21 cellular contexts compared by ENCODE assay signal in genomic region chr20:4220756-4221155, GRCh38. TPM values are rescaled to one million over a fixed set of nuclear protein-coding genes. Genes with fewer than 3 reads are reported as not detected.
DNase-seq lines count a peak whose midpoint lies in the region; ATAC-seq and TF ChIP-seq lines count a peak whose summit lies in the region.
"Had no signal": no experiment of that assay in that cellular context is flagged by ENCODE, and none has a peak within 500 bp of the region (broad histone marks: within the 10 kb centered on the region; RNA-seq: fewer than 3 reads in every experiment).

No MANE protein-coding gene starts in this region.

- H3K4me1 ChIP-seq in HUES64 (ENCODE audit: insufficient read depth, low read length) (peaks cover 3% of the 10 kb centered on the region; the same call in 1 of the 2 replicates), smooth muscle cell (ENCODE audit: low read depth) (peaks cover 8% of the 10 kb centered on the region)

- WGBS in HUES64, result 84% methylated on average over 6 of the region's 6 CpGs
- 82% methylated on average over 6 of the region's 6 CpGs for WGBS in smooth muscle cell (ENCODE audit: low lambda C conversion rate)

- H3K4me3 ChIP-seq in HUES64 (ENCODE audit: low read length), result peak overlapping the region; percentile 58
- H3K4me3 ChIP-seq in smooth muscle cell, result no peak overlapping the region
- H3K4me3 ChIP-seq: GM12878, thyroid gland had no signal

- peaks cover 5% of the 10 kb centered on the region for H3K4me1 Mint-ChIP-seq in T-helper 2 cell treated with Interferon-gamma antibody and Interleukin-4, amounts not matched to agents 5 μg/mL and 100 μg/mL, for 36 hours (ENCODE audit: low read depth)
- no peaks in the 10 kb centered on the region for H3K4me1 Mint-ChIP-seq in central memory CD8-positive, alpha-beta T cell

- H3K4me2 ChIP-seq in smooth muscle cell, result peak overlapping the region; percentile 85

- H2AFZ ChIP-seq in smooth muscle cell (ENCODE audit: low read depth), result no peak overlapping the region

- H3K36me3 ChIP-seq in HUES64 (ENCODE audit: insufficient read depth, low read length) (no peaks in the 10 kb centered on the region), smooth muscle cell (ENCODE audit: low read depth) (no peaks in the 10 kb centered on the region)
- H3K36me3 ChIP-seq: SJSA1, thyroid gland, WERI-Rb-1 had no signal

- no peaks in the 10 kb centered on the region for H3K79me2 ChIP-seq in smooth muscle cell (ENCODE audit: low read depth)

- H3K9ac ChIP-seq in HUES64 (ENCODE audit: low read depth, low read length), result no peak overlapping the region
- H3K9ac ChIP-seq in smooth muscle cell (ENCODE audit: low read depth), result no peak overlapping the region

- no peak for ATAC-seq in central memory CD8-positive, alpha-beta T cell (replicated peaks; ENCODE audit: extremely low read depth, poor library complexity, severe bottlenecking)
- ATAC-seq in HG03097 (IDR thresholded peaks at IDR 0.05; ENCODE audit: low FRiP score, unreplicated experiment), result no peak

- peaks cover 40% of the 10 kb centered on the region for H3K27me3 Mint-ChIP-seq in T-helper 2 cell treated with Interferon-gamma antibody and Interleukin-4, amounts not matched to agents 5 μg/mL and 100 μg/mL, for 36 hours (ENCODE audit: low read depth)
- H3K27me3 Mint-ChIP-seq in central memory CD8-positive, alpha-beta T cell, result peaks cover 83% of the 10 kb centered on the region

- H3K27ac ChIP-seq in HUES64 (ENCODE audit: low read depth, low read length), result no peak overlapping the region
- H3K27ac ChIP-seq in smooth muscle cell (ENCODE audit: low read depth), result no peak overlapping the region
- H3K27ac ChIP-seq: 22Rv1, HL-60, SJSA1, thyroid gland had no signal

- H3F3A ChIP-seq in smooth muscle cell (ENCODE audit: low read depth), result no peaks in the 10 kb centered on the region

- no peak overlapping the region for H3K27ac Mint-ChIP-seq in T-helper 2 cell treated with Interferon-gamma antibody and Interleukin-4, amounts not matched to agents 5 μg/mL and 100 μg/mL, for 36 hours
- no peak overlapping the region for H3K27ac Mint-ChIP-seq in central memory CD8-positive, alpha-beta T cell (ENCODE audit: low read depth)
- H3K27ac Mint-ChIP-seq: mesothelial cell of epicardium had no signal

- no peak for DNase-seq in T-helper 2 cell treated with Interferon-gamma antibody and Interleukin-4, amounts not matched to agents 5 μg/mL and 100 μg/mL, for 36 hours (ENCODE audit: low spot score)
- DNase-seq in T-helper 2 cell (no peak), smooth muscle cell (lab: John Stamatoyannopoulos, UW; ENCODE audit: unreplicated experiment) (no peak), A172 (ENCODE audit: low spot score) (no peak)
- DNase-seq in central memory CD8-positive, alpha-beta T cell (ENCODE audit: low spot score in 2 of 2), result no peak
- DNase-seq in central memory CD4-positive, alpha-beta T cell, result no peak
- DNase-seq: activated gamma-delta T cell; NK-92 treated with Interleukin-12 subunit alpha and Interleukin-12 subunit beta, amount 100 ng/mL, for 24 hours; stimulated activated naive CD4-positive, alpha-beta T cell treated with Interleukin-2 at 50 U/mL for 16 hours had no signal

- H3K36me3 Mint-ChIP-seq in T-helper 2 cell treated with Interferon-gamma antibody and Interleukin-4, amounts not matched to agents 5 μg/mL and 100 μg/mL, for 36 hours (ENCODE audit: low read depth), result no peaks in the 10 kb centered on the region
- no peaks in the 10 kb centered on the region for H3K36me3 Mint-ChIP-seq in central memory CD8-positive, alpha-beta T cell (ENCODE audit: insufficient read depth)
- H3K36me3 Mint-ChIP-seq: mesothelial cell of epicardium had no signal

- H4K20me1 ChIP-seq in smooth muscle cell (ENCODE audit: low read depth), result no peaks in the 10 kb centered on the region

- H3K4me3 Mint-ChIP-seq in T-helper 2 cell treated with Interferon-gamma antibody and Interleukin-4, amounts not matched to agents 5 μg/mL and 100 μg/mL, for 36 hours, result peak overlapping the region; percentile 37
- peak overlapping the region; percentile 44 for H3K4me3 Mint-ChIP-seq in central memory CD8-positive, alpha-beta T cell

- no peak for TF ChIP-seq CTCF in smooth muscle cell (IDR thresholded peaks at IDR 0.05; ENCODE audit: borderline replicate concordance, insufficient read depth, poor library complexity, severe bottlenecking)

- H3K9me3 ChIP-seq in HUES64 (ENCODE audit: insufficient read depth, low read depth, low read length), result no peaks in the 10 kb centered on the region
- no peaks in the 10 kb centered on the region for H3K9me3 ChIP-seq in smooth muscle cell (replicated peaks; ENCODE audit: low read depth)
- H3K9me3 ChIP-seq: SJSA1, thyroid gland had no signal

- no peaks in the 10 kb centered on the region for H3K9me3 Mint-ChIP-seq in T-helper 2 cell treated with Interferon-gamma antibody and Interleukin-4, amounts not matched to agents 5 μg/mL and 100 μg/mL, for 36 hours
- no peaks in the 10 kb centered on the region for H3K9me3 Mint-ChIP-seq in central memory CD8-positive, alpha-beta T cell
- H3K9me3 Mint-ChIP-seq: mesothelial cell of epicardium, neural crest cell had no signal

- H3K27me3 ChIP-seq in HUES64 (ENCODE audit: insufficient read depth, low read length) (peaks cover 21% of the 10 kb centered on the region), smooth muscle cell (ENCODE audit: low read depth) (no peaks in the 10 kb centered on the region)

RNA-seq across cellular contexts. Expression of gene ADRA1D, which starts 28.3 kb away (rescaled TPM):
- polyA plus RNA-seq in HUES64 (2013, experiment 1 of 2), result 0.10 TPM
- 0.19 TPM for polyA plus RNA-seq in HUES64 (2013, experiment 2 of 2)
- total RNA-seq in smooth muscle cell, result not detected in 2 replicates
- polyA plus RNA-seq in smooth muscle cell, result 0.38 TPM in 1 of 2 replicates, not detected in the other
- total RNA-seq in A172 (2014; rRNA removed; shearing (Covaris generic)), result 1.9 and 2.2 TPM in 2 replicates
- total RNA-seq: dermis blood vessel endothelial cell; mesothelial cell of epicardium; SJSA1; T-helper 2 cell treated with Interferon-gamma antibody and Interleukin-4, amounts not matched to agents 100 ng/mL and 5 ng/mL, for 36 hours had no signal
